ENCODE assay signal across 12 cellular contexts in genomic region chr15:74314897-74315438, GRCh38. TPM values are rescaled to one million over a fixed set of nuclear protein-coding genes. Genes with fewer than 3 reads are reported as not detected.
DNase-seq lines count a peak whose midpoint lies in the region; TF ChIP-seq lines count a peak whose summit lies in the region.
"Had no signal": no experiment of that assay in that cellular context is flagged by ENCODE, and none has a peak within 500 bp of the region (broad histone marks: within the 10 kb centered on the region; RNA-seq: fewer than 3 reads in every experiment).

No MANE protein-coding gene starts in this region.

- peaks cover 56% of the 10 kb centered on the region for H3K4me1 Mint-ChIP-seq in activated naive CD8-positive, alpha-beta T cell (ENCODE audit: low read depth)
- peaks cover 62% of the 10 kb centered on the region for H3K4me1 Mint-ChIP-seq in nephron

- H3K27me3 Mint-ChIP-seq in activated naive CD8-positive, alpha-beta T cell: no peaks in the 10 kb centered on the region
- H3K27me3 Mint-ChIP-seq in nephron (ENCODE audit: low read depth): peaks cover 7% of the 10 kb centered on the region

- DNase-seq in NCI-H1417 (lab: John Stamatoyannopoulos, UW) (peak in 2 of 3 experiments; percentile 31 to 33), NCI-H1417 treated with DMSO at 0.1 percent for 48 hours (lab: John Stamatoyannopoulos, UW) (no peak), RPMI7951 (ENCODE audit: low read depth) (peak; percentile 56), NCI-H1694 (lab: John Stamatoyannopoulos, UW) (no peak), NOMO-1 (lab: John Stamatoyannopoulos, UW; ENCODE audit: unreplicated experiment in 2 of 2) (no peak), NOMO-1 treated with dmso at 0.1 percent for 144 hours (lab: John Stamatoyannopoulos, UW; ENCODE audit: unreplicated experiment) (no peak)
- DNase-seq: anterior cingulate cortex, left lung, NCI-H2227 treated with DMSO at 0.1 percent for 48 hours, T-helper 17 cell had no signal

- peak overlapping the region; percentile 58 for H3K4me3 Mint-ChIP-seq in activated naive CD8-positive, alpha-beta T cell
- no peak overlapping the region for H3K4me3 Mint-ChIP-seq in nephron
- H3K4me3 Mint-ChIP-seq: T-helper 17 cell had no signal

- no peaks in the 10 kb centered on the region for H3K9me3 Mint-ChIP-seq in activated naive CD8-positive, alpha-beta T cell (ENCODE audit: low read depth)
- H3K9me3 Mint-ChIP-seq in nephron: no peaks in the 10 kb centered on the region

- TF ChIP-seq CTCF in nephron (IDR thresholded peaks at IDR 0.05; ENCODE audit: unreplicated experiment in 3 of 3): no peak

- H3K27ac Mint-ChIP-seq in activated naive CD8-positive, alpha-beta T cell: peak overlapping the region; percentile 50
- peak overlapping the region; percentile 73 to 94 (median 93) for H3K27ac Mint-ChIP-seq in nephron

- H3K36me3 Mint-ChIP-seq in activated naive CD8-positive, alpha-beta T cell: no peaks in the 10 kb centered on the region
- H3K36me3 Mint-ChIP-seq in nephron (ENCODE audit: low read depth): no peaks in the 10 kb centered on the region

RNA-seq across cellular contexts. Expression of gene CYP11A1, which starts 52.5 kb away (rescaled TPM):
- total RNA-seq in RPMI7951 (2014; rRNA removed; shearing (Covaris generic)): not detected in 2 replicates
- total RNA-seq: T-helper 17 cell had no signal

Comparison
In these comparisons a context has a peak if more than half of its experiments do, and no peak if none do; other contexts are left out.
1. DNase-seq: peak in NCI-H1417 (2 of 3) and RPMI7951 (single experiment); none in NCI-H1417 treated with DMSO at 0.1 percent for 48 hours (single experiment), NCI-H1694 (single experiment), NOMO-1 (0 of 2) and NOMO-1 treated with dmso at 0.1 percent for 144 hours (single experiment).